10 cellular contexts compared by ENCODE assay signal in the genomic region with DNA sequence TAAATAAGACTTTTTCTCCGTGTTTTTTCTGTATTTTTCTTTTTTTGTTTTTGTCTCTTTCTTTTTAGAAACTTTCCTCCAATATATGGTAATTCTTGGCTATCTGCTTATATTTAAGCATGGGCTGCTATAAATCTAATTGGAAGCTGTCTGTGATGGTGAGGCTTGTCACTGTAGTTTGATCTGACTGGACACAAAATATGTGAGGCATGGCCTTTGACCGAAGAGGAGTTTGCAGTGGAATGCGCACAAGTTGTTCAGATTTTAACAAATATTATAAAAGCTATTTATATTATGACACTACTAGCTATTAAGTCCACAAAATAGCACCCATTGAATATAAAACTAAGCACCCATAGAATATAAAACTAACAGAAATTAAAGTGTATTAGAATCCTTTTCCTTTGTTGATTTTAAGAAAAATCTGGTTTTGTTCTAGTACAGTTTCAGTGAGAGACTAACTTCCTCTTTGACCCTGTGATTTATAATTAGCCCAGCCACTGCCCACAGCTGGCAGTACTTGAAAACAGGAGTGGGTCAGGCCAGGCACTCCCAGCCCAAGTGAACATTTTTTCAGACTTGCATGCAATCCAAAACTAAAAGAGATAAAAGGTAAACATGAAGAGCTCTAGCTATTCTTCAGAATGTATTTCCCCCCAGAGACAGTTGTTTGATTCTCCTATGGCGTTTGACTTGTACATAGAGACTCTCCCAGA.
DNase-seq lines count a peak whose midpoint lies in the region; ATAC-seq and TF ChIP-seq lines count a peak whose summit lies in the region.
"Had no signal": no experiment of that assay in that cellular context is flagged by ENCODE, and none has a peak within 500 bp of the region (broad histone marks: within the 10 kb centered on the region; RNA-seq: fewer than 3 reads in every experiment).

No MANE protein-coding gene starts in this region.

- no peaks in the 10 kb centered on the region for H3K36me3 ChIP-seq in DOHH2 (ENCODE audit: control insufficient read depth, low read length)

- no peaks in the 10 kb centered on the region for H3K79me2 ChIP-seq in DOHH2 (ENCODE audit: control insufficient read depth, low read length)

- no peak overlapping the region for H3K4me3 Mint-ChIP-seq in effector memory CD8-positive, alpha-beta T cell
- H3K4me3 Mint-ChIP-seq: CD4-positive, alpha-beta memory T cell had no signal

- H3K36me3 Mint-ChIP-seq in effector memory CD8-positive, alpha-beta T cell (ENCODE audit: insufficient read depth) = no peaks in the 10 kb centered on the region

- H3K27me3 ChIP-seq in DOHH2 (ENCODE audit: control insufficient read depth, low read length) = no peaks in the 10 kb centered on the region

- peaks cover 0 to 5% of the 10 kb centered on the region in 2 donors for H3K4me1 Mint-ChIP-seq in effector memory CD8-positive, alpha-beta T cell (ENCODE audit: low read depth in 2 of 2)
- H3K4me1 Mint-ChIP-seq: CD4-positive, alpha-beta memory T cell had no signal

- ATAC-seq in GM21526 (IDR thresholded peaks at IDR 0.05; ENCODE audit: low FRiP score, unreplicated experiment) (peak; percentile 82), HG03565 (IDR thresholded peaks at IDR 0.05; ENCODE audit: unreplicated experiment) (peak; percentile 34)
- no peak for ATAC-seq in effector memory CD8-positive, alpha-beta T cell (replicated peaks)

- no peaks in the 10 kb centered on the region for H3K9me2 ChIP-seq in DOHH2 (replicated peaks; ENCODE audit: control insufficient read depth, low read length)

- no peak overlapping the region for H3K27ac ChIP-seq in DOHH2 (ENCODE audit: low read depth, low read length)

- peaks cover 10% of the 10 kb centered on the region for H3K4me1 ChIP-seq in DOHH2 (ENCODE audit: control insufficient read depth, low read length)

- H3K9me3 ChIP-seq in DOHH2 (ENCODE audit: control insufficient read depth, insufficient read depth, low read length) = no peaks in the 10 kb centered on the region

- H3K27ac Mint-ChIP-seq in effector memory CD8-positive, alpha-beta T cell = no peak overlapping the region
- H3K27ac Mint-ChIP-seq: CD4-positive, alpha-beta memory T cell had no signal

- H4K20me1 ChIP-seq in DOHH2 (ENCODE audit: control insufficient read depth, insufficient read depth, low read depth, low read length) = no peaks in the 10 kb centered on the region

- DNase-seq in kidney tubule cell (ENCODE audit: low spot score) (peak; percentile 43), GOT3 (lab: John Stamatoyannopoulos, UW) (no peak), HuH-7.5 (ENCODE audit: low spot score) (no peak)
- DNase-seq in effector memory CD8-positive, alpha-beta T cell = no peak
- DNase-seq in activated CD8-positive, alpha-beta memory T cell treated with anti-CD3 and anti-CD28 coated beads, Interleukin-2, amount 50 U/mL, for 4 hours = no peak
- DNase-seq: CD4-positive, alpha-beta memory T cell had no signal

- no peaks in the 10 kb centered on the region for H3K9me3 Mint-ChIP-seq in effector memory CD8-positive, alpha-beta T cell
- H3K9me3 Mint-ChIP-seq: CD4-positive, alpha-beta memory T cell had no signal

- TF ChIP-seq CTCF in DOHH2 (IDR thresholded peaks at IDR 0.05; ENCODE audit: low read depth, low read length, poor library complexity, severe bottlenecking) = no peak

- peak overlapping the region; percentile 27 for H3K4me2 ChIP-seq in DOHH2 (ENCODE audit: low read length)

- H3K27me3 Mint-ChIP-seq in effector memory CD8-positive, alpha-beta T cell = no peaks in the 10 kb centered on the region
- H3K27me3 Mint-ChIP-seq: CD4-positive, alpha-beta memory T cell had no signal

- no peaks in the 10 kb centered on the region for H3F3A ChIP-seq in DOHH2 (ENCODE audit: control insufficient read depth, insufficient read depth)

- H3K4me3 ChIP-seq in DOHH2 (ENCODE audit: low read length) = no peak overlapping the region
- H3K4me3 ChIP-seq: skin epidermis had no signal
